19 cellular contexts compared by ENCODE assay signal in the genomic region with DNA sequence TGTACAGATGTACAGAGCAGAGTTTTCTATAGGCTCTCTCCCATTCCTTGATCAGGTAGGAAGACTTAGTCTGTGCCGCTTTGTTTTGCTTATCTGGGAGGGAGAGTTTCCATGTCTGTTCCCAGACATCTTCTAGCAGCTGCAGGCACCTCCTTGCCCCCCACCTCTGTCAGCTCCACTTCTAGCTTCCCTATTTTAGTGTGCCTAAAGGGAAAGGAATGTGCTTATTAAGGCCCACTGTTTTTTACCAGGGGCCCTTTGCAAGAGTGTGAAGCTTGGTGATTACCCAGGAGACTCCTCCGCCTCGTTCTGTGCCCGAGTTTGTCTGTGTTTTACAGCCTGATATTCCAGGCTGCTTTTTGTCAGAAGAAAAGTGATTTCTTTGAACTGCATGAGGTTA.
"Had no signal": no experiment of that assay in that cellular context is flagged by ENCODE, and none has a peak within 500 bp of the region (broad histone marks: within the 10 kb centered on the region; RNA-seq: fewer than 3 reads in every experiment).

No MANE protein-coding gene starts in this region.

- H3K4me1 ChIP-seq: prostate gland, spleen, stomach, testis had no signal

- H3K27me3 Mint-ChIP-seq: activated naive CD4-positive, alpha-beta T cell treated with anti-CD3 and anti-CD28 coated beads, Interleukin-2, amount 10 ng/mL, durations not matched to agents 7 days and 5 days; activated T-helper 17 cell treated with anti-CD3 and anti-CD28 coated beads, Interleukin-2, amount 50 U/mL, for 72 hours; effector memory CD8-positive, alpha-beta T cell had no signal

- DNase-seq: activated CD4-positive, alpha-beta T cell treated with anti-CD3 and anti-CD28 coated beads, Interleukin-2, amount 50 U/mL, for 4 hours; activated CD4-positive, CD25-positive, alpha-beta regulatory T cell treated with anti-CD3 and anti-CD28 coated beads, Interleukin-2, amount 50 U/mL, for 72 hours; activated naive CD4-positive, alpha-beta T cell treated with anti-CD3 and anti-CD28 coated beads, Interleukin-2, amount 10 ng/mL, durations not matched to agents 7 days and 5 days; dermis blood vessel endothelial cell; effector memory CD8-positive, alpha-beta T cell; foreskin melanocyte; kidney glomerular epithelial cell; midbrain; nucleus accumbens; spleen; stomach; T-helper 1 cell; T1000; testis had no signal

- ATAC-seq: activated T-helper 17 cell treated with anti-CD3 and anti-CD28 coated beads, Interleukin-2, amount 50 U/mL, for 72 hours; effector memory CD8-positive, alpha-beta T cell; sciatic nerve; SK-N-SH treated with all-trans-retinoic acid at 6 μM for 48 hours had no signal

- H3K4me3 ChIP-seq: prostate gland, spleen, stomach, testis had no signal

- H3K27ac Mint-ChIP-seq: activated naive CD4-positive, alpha-beta T cell treated with anti-CD3 and anti-CD28 coated beads, Interleukin-2, amount 10 ng/mL, durations not matched to agents 7 days and 5 days; activated T-helper 17 cell treated with anti-CD3 and anti-CD28 coated beads, Interleukin-2, amount 50 U/mL, for 72 hours; effector memory CD8-positive, alpha-beta T cell had no signal

- H3K9me3 ChIP-seq: prostate gland, stomach, testis had no signal

- H3K27me3 ChIP-seq: spleen, stomach, testis had no signal

- H3K36me3 ChIP-seq: prostate gland, spleen, stomach had no signal

- H3K36me3 Mint-ChIP-seq: activated naive CD4-positive, alpha-beta T cell treated with anti-CD3 and anti-CD28 coated beads, Interleukin-2, amount 10 ng/mL, durations not matched to agents 7 days and 5 days had no signal

- H3K27ac ChIP-seq: epithelial cell of prostate, prostate gland, spleen, stomach, testis had no signal

- H3K4me1 Mint-ChIP-seq: activated naive CD4-positive, alpha-beta T cell treated with anti-CD3 and anti-CD28 coated beads, Interleukin-2, amount 10 ng/mL, durations not matched to agents 7 days and 5 days; activated T-helper 17 cell treated with anti-CD3 and anti-CD28 coated beads, Interleukin-2, amount 50 U/mL, for 72 hours had no signal

- H3K4me3 Mint-ChIP-seq: activated naive CD4-positive, alpha-beta T cell treated with anti-CD3 and anti-CD28 coated beads, Interleukin-2, amount 10 ng/mL, durations not matched to agents 7 days and 5 days; activated T-helper 17 cell treated with anti-CD3 and anti-CD28 coated beads, Interleukin-2, amount 50 U/mL, for 72 hours; effector memory CD8-positive, alpha-beta T cell had no signal
